10 cellular contexts compared by ENCODE assay signal in the genomic region with DNA sequence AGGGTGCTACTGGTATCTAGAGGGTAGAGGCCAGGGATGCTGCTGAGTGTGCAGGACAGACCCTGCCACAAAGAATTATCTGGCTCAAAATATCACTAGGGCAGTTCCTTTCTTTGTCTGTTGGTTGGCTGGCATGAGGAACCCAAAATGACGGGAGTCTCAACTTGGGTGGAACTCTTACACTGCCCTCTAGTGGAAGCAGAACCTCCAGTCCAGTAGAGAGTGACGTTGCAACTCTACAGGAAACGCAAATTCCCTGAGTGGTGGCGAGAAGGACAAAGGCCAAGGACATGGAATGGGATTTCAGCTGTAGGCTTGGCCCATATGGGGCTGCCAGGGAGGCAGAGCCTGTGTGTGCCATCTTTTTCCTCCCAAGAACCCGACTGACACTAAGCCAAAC. TPM values are rescaled to one million over a fixed set of nuclear protein-coding genes. Genes with fewer than 3 reads are reported as not detected.
DNase-seq lines count a peak whose midpoint lies in the region; TF ChIP-seq lines count a peak whose summit lies in the region.
"Had no signal": no experiment of that assay in that cellular context is flagged by ENCODE, and none has a peak within 500 bp of the region (broad histone marks: within the 10 kb centered on the region; RNA-seq: fewer than 3 reads in every experiment).

No MANE protein-coding gene starts in this region.

- H3K4me3 Mint-ChIP-seq in chondrocyte (ENCODE audit: unreplicated experiment) (no peak overlapping the region), osteocyte (ENCODE audit: unreplicated experiment) (no peak overlapping the region)
- H3K4me3 Mint-ChIP-seq: T-cell had no signal

- H3K79me2 ChIP-seq in KMS-11 (ENCODE audit: insufficient read depth, low read depth), result no peaks in the 10 kb centered on the region

- no peaks in the 10 kb centered on the region for H3K4me1 ChIP-seq in KMS-11 (ENCODE audit: low read depth, poor library complexity, severe bottlenecking)

- no peak overlapping the region for H3K4me3 ChIP-seq in KMS-11 (IDR thresholded peaks at IDR 0.05; ENCODE audit: insufficient read depth, low read depth, low read length)

- no peaks in the 10 kb centered on the region for H3K36me3 ChIP-seq in KMS-11 (ENCODE audit: insufficient read depth)

- no peak overlapping the region for H3K4me2 ChIP-seq in KMS-11

- no peaks in the 10 kb centered on the region for H3K27me3 ChIP-seq in KMS-11 (ENCODE audit: insufficient read depth, low read depth)

- TF ChIP-seq CTCF in KMS-11 (conservative IDR thresholded peaks at IDR 0.05; ENCODE audit: low read depth, low read length) (peak; percentile 45; the same call in 1 of the 2 replicates), chondrocyte (IDR thresholded peaks at IDR 0.05) (peak; percentile 54), osteocyte (IDR thresholded peaks at IDR 0.05) (peak; percentile 21)

- no peak overlapping the region for H3K9ac ChIP-seq in KMS-11

- H3K9me3 Mint-ChIP-seq in chondrocyte (ENCODE audit: low read depth) (peaks cover 5% of the 10 kb centered on the region), osteocyte (ENCODE audit: unreplicated experiment) (no peaks in the 10 kb centered on the region)
- H3K9me3 Mint-ChIP-seq: T-cell had no signal

- no peaks in the 10 kb centered on the region for H3K27me3 Mint-ChIP-seq in chondrocyte (ENCODE audit: low read depth)
- H3K27me3 Mint-ChIP-seq in osteocyte (ENCODE audit: unreplicated experiment), result no peaks in the 10 kb centered on the region
- H3K27me3 Mint-ChIP-seq: T-cell had no signal

- no peak overlapping the region for H2AFZ ChIP-seq in KMS-11 (ENCODE audit: low read depth)

- H3K4me1 Mint-ChIP-seq in chondrocyte (ENCODE audit: low read depth), result no peaks in the 10 kb centered on the region
- H3K4me1 Mint-ChIP-seq in osteocyte (ENCODE audit: unreplicated experiment), result peaks cover 9% of the 10 kb centered on the region
- H3K4me1 Mint-ChIP-seq: T-cell had no signal

- no peaks in the 10 kb centered on the region for H3K36me3 Mint-ChIP-seq in chondrocyte (ENCODE audit: low read depth)
- no peaks in the 10 kb centered on the region for H3K36me3 Mint-ChIP-seq in osteocyte (ENCODE audit: unreplicated experiment)
- H3K36me3 Mint-ChIP-seq: T-cell had no signal

- H4K20me1 ChIP-seq in KMS-11 (ENCODE audit: insufficient read depth), result no peaks in the 10 kb centered on the region

- H3K27ac Mint-ChIP-seq in chondrocyte (ENCODE audit: unreplicated experiment), result no peak overlapping the region
- no peak overlapping the region for H3K27ac Mint-ChIP-seq in osteocyte (ENCODE audit: unreplicated experiment)
- H3K27ac Mint-ChIP-seq: T-cell had no signal

- peak; percentile 1 for DNase-seq in NCI-H2171 treated with DMSO at 0.1 percent for 48 hours (lab: John Stamatoyannopoulos, UW)
- DNase-seq in NCI-H2171 (lab: John Stamatoyannopoulos, UW), result no peak
- DNase-seq in chondrocyte (ENCODE audit: low spot score), result no peak
- no peak for DNase-seq in osteocyte (ENCODE audit: extremely low spot score, unreplicated experiment)
- DNase-seq in GOT3 (lab: John Stamatoyannopoulos, UW), result no peak
- DNase-seq in mucosa of gallbladder (ENCODE audit: low spot score), result no peak
- DNase-seq in D341Med (ENCODE audit: low spot score), result no peak
- DNase-seq: stimulated activated CD4-positive, alpha-beta T cell treated with anti-CD3 and anti-CD28 coated beads, Interleukin-15, amount 100 ng/mL, for 24 hours; T-cell had no signal

- H3K27ac ChIP-seq in KMS-11, result no peak overlapping the region

RNA-seq across cellular contexts. Expression of a gene that starts 47.1 kb away (rescaled TPM):
- 62.3 to 109 TPM (median 65.8 TPM) in 3 replicates for total RNA-seq in chondrocyte
- total RNA-seq in osteocyte, result 104 and 107 TPM in 2 replicates
- 48.1 TPM for total RNA-seq in mucosa of gallbladder
